ENCODE assay signal across 10 cellular contexts in genomic region chr6:125904871-125905270, GRCh38. TPM values are rescaled to one million over a fixed set of nuclear protein-coding genes. Genes with fewer than 3 reads are reported as not detected.
DNase-seq lines count a peak whose midpoint lies in the region; ATAC-seq and TF ChIP-seq lines count a peak whose summit lies in the region.
"Had no signal": no experiment of that assay in that cellular context is flagged by ENCODE, and none has a peak within 500 bp of the region (broad histone marks: within the 10 kb centered on the region; RNA-seq: fewer than 3 reads in every experiment).

No MANE protein-coding gene starts in this region.

- H3K27me3 Mint-ChIP-seq in activated T-helper 17 cell treated with anti-CD3 and anti-CD28 coated beads, Interleukin-2, amount 50 U/mL, for 72 hours, result no peaks in the 10 kb centered on the region

- DNase-seq in activated CD4-positive, alpha-beta T cell treated with anti-CD3 and anti-CD28 coated beads for 24 hours (ENCODE audit: low read depth in 2 of 2), result peak; percentile 15 to 19
- no peak for DNase-seq in activated CD4-positive, alpha-beta T cell treated with anti-CD3 and anti-CD28 coated beads for 1 hour
- peak; percentile 73 for DNase-seq in stimulated activated CD4-positive, alpha-beta T cell treated with anti-CD3 and anti-CD28 coated beads, Interleukin-4, amount 100 ng/mL, for 24 hours
- DNase-seq in sigmoid colon, result no peak
- DNase-seq in iPS-NIHi7 (ENCODE audit: extremely low spot score), result no peak

- no peak overlapping the region for H3K4me3 ChIP-seq in sigmoid colon
- H3K4me3 ChIP-seq: SK-N-MC had no signal

- no peaks in the 10 kb centered on the region for H3K4me1 ChIP-seq in sigmoid colon

- intact Hi-C loops in sigmoid colon (cut with DNase I), result no loop called here

- no peaks in the 10 kb centered on the region for H3K9me3 ChIP-seq in sigmoid colon

- no peak for TF ChIP-seq POLR2A in sigmoid colon (IDR thresholded peaks at IDR 0.05)

- peak; percentile 86 for ATAC-seq in HG03521 (IDR thresholded peaks at IDR 0.05; ENCODE audit: unreplicated experiment)
- ATAC-seq in activated T-helper 17 cell treated with anti-CD3 and anti-CD28 coated beads, Interleukin-2, amount 50 U/mL, for 72 hours (replicated peaks), result peak; percentile 96
- no peak for ATAC-seq in GM21528 (IDR thresholded peaks at IDR 0.05; ENCODE audit: low FRiP score, unreplicated experiment)

- H3K27me3 ChIP-seq in sigmoid colon, result no peaks in the 10 kb centered on the region

- peaks cover 0 to 18% (median 0%) of the 10 kb centered on the region in 4 donors for H3K36me3 ChIP-seq in sigmoid colon

- peak overlapping the region; percentile 44 for H3K27ac Mint-ChIP-seq in activated T-helper 17 cell treated with anti-CD3 and anti-CD28 coated beads, Interleukin-2, amount 50 U/mL, for 72 hours

- H3K36me3 Mint-ChIP-seq in activated T-helper 17 cell treated with anti-CD3 and anti-CD28 coated beads, Interleukin-2, amount 50 U/mL, for 72 hours (ENCODE audit: low read depth), result peaks cover 65% of the 10 kb centered on the region

- no peak for TF ChIP-seq EP300 in sigmoid colon (IDR thresholded peaks at IDR 0.05)

- no peak overlapping the region for H3K27ac ChIP-seq in sigmoid colon
- H3K27ac ChIP-seq: 22Rv1, SK-N-MC had no signal

- no peaks in the 10 kb centered on the region for H3K9me3 Mint-ChIP-seq in activated T-helper 17 cell treated with anti-CD3 and anti-CD28 coated beads, Interleukin-2, amount 50 U/mL, for 72 hours

- H3K4me3 Mint-ChIP-seq in activated T-helper 17 cell treated with anti-CD3 and anti-CD28 coated beads, Interleukin-2, amount 50 U/mL, for 72 hours, result peak overlapping the region; percentile 66

- H3K4me1 Mint-ChIP-seq in activated T-helper 17 cell treated with anti-CD3 and anti-CD28 coated beads, Interleukin-2, amount 50 U/mL, for 72 hours, result peaks cover 34% of the 10 kb centered on the region

- 82 to 91% methylated on average over 3 of the region's 3 CpGs for WGBS in sigmoid colon, 2 donors

- TF ChIP-seq CTCF in sigmoid colon (IDR thresholded peaks at IDR 0.05), result no peak

RNA-seq across cellular contexts. Expression of gene HINT3, which starts 51.7 kb away (rescaled TPM):
- total RNA-seq in activated T-helper 17 cell treated with anti-CD3 and anti-CD28 coated beads, Interleukin-2, amount 50 U/mL, for 72 hours, result 1 to 10 TPM; 6.2 to 8.2 TPM
- 10 to 100 TPM; 41.4 to 49.6 (median 48.3) TPM for total RNA-seq in sigmoid colon
- polyA plus RNA-seq in sigmoid colon, result 10 to 100 TPM; 15.0 to 28.0 (median 25.2) TPM

Comparison
In these comparisons a context has a peak if more than half of its experiments do, and no peak if none do; other contexts are left out.
1. DNase-seq: peak in activated CD4-positive, alpha-beta T cell treated with anti-CD3 and anti-CD28 coated beads for 24 hours (2 of 2) and stimulated activated CD4-positive, alpha-beta T cell treated with anti-CD3 and anti-CD28 coated beads, Interleukin-4, amount 100 ng/mL, for 24 hours (single experiment); none in activated CD4-positive, alpha-beta T cell treated with anti-CD3 and anti-CD28 coated beads for 1 hour (single experiment), sigmoid colon (single experiment) and iPS-NIHi7 (single experiment).
2. RNA of gene HINT3, which starts 51.7 kb away (total RNA-seq): 41.4 to 49.6 TPM in sigmoid colon; 6.2 to 8.2 TPM in activated T-helper 17 cell treated with anti-CD3 and anti-CD28 coated beads, Interleukin-2, amount 50 U/mL, for 72 hours; every median in the first group is over 4 times any median in the second.